ENCODE assay signal across 8 cellular contexts in genomic region chr3:110314512-110315114, GRCh38.
DNase-seq lines count a peak whose midpoint lies in the region; ATAC-seq and TF ChIP-seq lines count a peak whose summit lies in the region.

No MANE protein-coding gene starts in this region.

- TF ChIP-seq CTCF in choroid plexus epithelial cell (conservative IDR thresholded peaks at IDR 0.05; ENCODE audit: low read depth, low read length) = peak; percentile 84
- TF ChIP-seq CTCF in lower lobe of right lung (IDR thresholded peaks at IDR 0.05) = peak; percentile 75

- ATAC-seq in GM18858 (IDR thresholded peaks at IDR 0.05; ENCODE audit: unreplicated experiment) (peak; percentile 91), HG03045 (IDR thresholded peaks at IDR 0.05; ENCODE audit: unreplicated experiment) (peak; percentile 95), lower lobe of right lung (peak; percentile 51 to 79)

- H3K4me1 ChIP-seq in lower lobe of right lung = no peaks in the 10 kb centered on the region

- H3K4me3 ChIP-seq in choroid plexus epithelial cell (ENCODE audit: low read depth, low read length) = no peak overlapping the region
- no peak overlapping the region for H3K4me3 ChIP-seq in lower lobe of right lung

- intact Hi-C loops in lower lobe of right lung (cut with DNase I) = no loop called here

- H3K36me3 ChIP-seq in lower lobe of right lung = no peaks in the 10 kb centered on the region

- H3K27ac ChIP-seq in lower lobe of right lung = no peak overlapping the region

- H3K27me3 ChIP-seq in lower lobe of right lung (ENCODE audit: low read depth) = no peaks in the 10 kb centered on the region

- DNase-seq in AG20443 (ENCODE audit: low spot score) = peak; percentile 42
- peak; percentile 6 for DNase-seq in NCI-H2081 treated with DMSO at 0.1 percent for 48 hours (lab: John Stamatoyannopoulos, UW)
- DNase-seq in activated CD4-positive, CD25-positive, alpha-beta regulatory T cell treated with anti-CD3 and anti-CD28 coated beads, Interleukin-2, amount 50 U/mL, for 72 hours = peak; percentile 41
- peak; percentile 79 for DNase-seq in choroid plexus epithelial cell (ENCODE audit: low read depth)
- DNase-seq in lower lobe of right lung = no peak
- peak; percentile 5 to 35 for DNase-seq in stimulated activated CD8-positive, alpha-beta memory T cell treated with anti-CD3 and anti-CD28 coated beads, Interleukin-15, amount 100 ng/mL, for 48 hours (ENCODE audit: low read depth in 2 of 2)

- H3K9me3 ChIP-seq in lower lobe of right lung = no peaks in the 10 kb centered on the region
